Comparison of ENCODE assay signal across 27 cellular contexts in the genomic region with DNA sequence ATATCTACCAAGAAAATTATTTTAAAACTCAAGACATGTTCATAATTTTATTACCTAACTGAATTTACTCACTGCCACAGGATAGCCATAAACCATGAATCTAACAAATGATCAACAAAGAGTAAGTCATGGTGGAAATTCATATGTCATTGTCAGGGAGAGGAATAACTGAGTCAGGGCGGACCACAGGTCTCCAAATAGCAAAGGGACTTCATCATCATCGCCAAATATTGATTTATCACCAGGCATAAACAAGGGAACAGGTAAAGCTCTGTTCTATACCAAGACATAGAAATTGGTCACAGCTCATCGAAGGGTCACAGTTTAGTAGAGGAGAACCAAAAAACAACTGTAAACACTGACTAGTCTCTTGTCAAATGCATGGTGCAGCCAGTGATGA.
"Had no signal": no experiment of that assay in that cellular context is flagged by ENCODE, and none has a peak within 500 bp of the region (broad histone marks: within the 10 kb centered on the region; RNA-seq: fewer than 3 reads in every experiment).

No MANE protein-coding gene starts in this region.

- FAIRE-seq: colon, endometrium, endothelial cell of umbilical vein, frontal cortex had no signal

- ATAC-seq: effector memory CD8-positive, alpha-beta T cell; esophagus mucosa; foreskin keratinocyte; gastrocnemius medialis; gastroesophageal sphincter; heart left ventricle; heart right ventricle had no signal

- DNase-seq: colonic mucosa; cortex of kidney; dermis blood vessel endothelial cell; dorsolateral prefrontal cortex; effector CD4-positive, alpha-beta T cell; effector CD8-positive, alpha-beta T cell; effector memory CD4-positive, alpha-beta T cell; effector memory CD8-positive, alpha-beta T cell; endodermal cell; erythroblast; esophagus squamous epithelium; foreskin fibroblast; foreskin keratinocyte; foreskin melanocyte; gastrocnemius medialis; glutamatergic neuron; head of caudate nucleus; heart left ventricle; heart right ventricle had no signal

- H3K4me1 ChIP-seq: colonic mucosa, esophagus muscularis mucosa, esophagus squamous epithelium, foreskin keratinocyte, gastrocnemius medialis, gastroesophageal sphincter, heart left ventricle, heart right ventricle had no signal

- H3K27ac ChIP-seq: colonic mucosa, dorsolateral prefrontal cortex, epithelial cell of prostate, esophagus muscularis mucosa, esophagus squamous epithelium, foreskin keratinocyte, gastrocnemius medialis, gastroesophageal sphincter, heart left ventricle, heart right ventricle had no signal

- H3K9me3 ChIP-seq: colonic mucosa, esophagus muscularis mucosa, esophagus squamous epithelium, gastrocnemius medialis, gastroesophageal sphincter, heart left ventricle, heart right ventricle had no signal

- H3K4me3 ChIP-seq: colonic mucosa, dorsolateral prefrontal cortex, esophagus muscularis mucosa, esophagus squamous epithelium, gastrocnemius medialis, gastroesophageal sphincter, heart left ventricle, heart right ventricle had no signal

- H3K36me3 ChIP-seq: colonic mucosa, esophagus muscularis mucosa, esophagus squamous epithelium, gastrocnemius medialis, gastroesophageal sphincter, heart left ventricle, heart right ventricle had no signal

- H3K27me3 ChIP-seq: colonic mucosa, dorsolateral prefrontal cortex, esophagus muscularis mucosa, esophagus squamous epithelium, foreskin keratinocyte, gastrocnemius medialis, gastroesophageal sphincter, heart left ventricle, heart right ventricle had no signal
